8 cellular contexts compared by ENCODE assay signal in genomic region chr6:72218125-72218524, GRCh38.
DNase-seq lines count a peak whose midpoint lies in the region; TF ChIP-seq lines count a peak whose summit lies in the region.

No MANE protein-coding gene starts in this region.

- H3K4me1 Mint-ChIP-seq in activated T-cell treated with anti-CD3 and anti-CD28 coated beads, Interleukin-2, amount 50 U/mL, for 24 hours (ENCODE audit: low read depth) = no peaks in the 10 kb centered on the region

- H3K36me3 Mint-ChIP-seq in activated T-cell treated with anti-CD3 and anti-CD28 coated beads, Interleukin-2, amount 50 U/mL, for 24 hours (ENCODE audit: low read depth) = no peaks in the 10 kb centered on the region

- H3K27me3 Mint-ChIP-seq in activated T-cell treated with anti-CD3 and anti-CD28 coated beads, Interleukin-2, amount 50 U/mL, for 24 hours = no peaks in the 10 kb centered on the region

- no peaks in the 10 kb centered on the region for H3K9me3 Mint-ChIP-seq in activated T-cell treated with anti-CD3 and anti-CD28 coated beads, Interleukin-2, amount 50 U/mL, for 24 hours

- no peak overlapping the region for H3K27ac Mint-ChIP-seq in activated T-cell treated with anti-CD3 and anti-CD28 coated beads, Interleukin-2, amount 50 U/mL, for 24 hours

- no peak overlapping the region for H3K4me3 Mint-ChIP-seq in activated T-cell treated with anti-CD3 and anti-CD28 coated beads, Interleukin-2, amount 50 U/mL, for 24 hours

- TF ChIP-seq CTCF in GM20000 (IDR thresholded peaks at IDR 0.05; ENCODE audit: extremely low read depth, missing control alignments) = peak; percentile 15

- DNase-seq in EL (peak; percentile 40), GM20000 (ENCODE audit: low spot score) (peak; percentile 17), HT-29 (ENCODE audit: low spot score) (peak; percentile 26), amniotic epithelial cell (ENCODE audit: low read depth) (peak; percentile 21), medulla oblongata (ENCODE audit: extremely low spot score) (peak; percentile 50), mesenteric fat pad (ENCODE audit: low spot score) (no peak), T-helper 1 cell (no peak)
- DNase-seq in activated T-cell treated with anti-CD3 and anti-CD28 coated beads, Interleukin-2, amount 50 U/mL, for 24 hours = no peak

Comparison
In these comparisons a context has a peak if more than half of its experiments do, and no peak if none do; other contexts are left out.
1. DNase-seq: peak in EL (single experiment), GM20000 (single experiment), HT-29 (single experiment), amniotic epithelial cell (single experiment) and medulla oblongata (single experiment); none in activated T-cell treated with anti-CD3 and anti-CD28 coated beads, Interleukin-2, amount 50 U/mL, for 24 hours (single experiment), mesenteric fat pad (single experiment) and T-helper 1 cell (0 of 5).